Comparison of ENCODE assay signal across 17 cellular contexts in the genomic region with DNA sequence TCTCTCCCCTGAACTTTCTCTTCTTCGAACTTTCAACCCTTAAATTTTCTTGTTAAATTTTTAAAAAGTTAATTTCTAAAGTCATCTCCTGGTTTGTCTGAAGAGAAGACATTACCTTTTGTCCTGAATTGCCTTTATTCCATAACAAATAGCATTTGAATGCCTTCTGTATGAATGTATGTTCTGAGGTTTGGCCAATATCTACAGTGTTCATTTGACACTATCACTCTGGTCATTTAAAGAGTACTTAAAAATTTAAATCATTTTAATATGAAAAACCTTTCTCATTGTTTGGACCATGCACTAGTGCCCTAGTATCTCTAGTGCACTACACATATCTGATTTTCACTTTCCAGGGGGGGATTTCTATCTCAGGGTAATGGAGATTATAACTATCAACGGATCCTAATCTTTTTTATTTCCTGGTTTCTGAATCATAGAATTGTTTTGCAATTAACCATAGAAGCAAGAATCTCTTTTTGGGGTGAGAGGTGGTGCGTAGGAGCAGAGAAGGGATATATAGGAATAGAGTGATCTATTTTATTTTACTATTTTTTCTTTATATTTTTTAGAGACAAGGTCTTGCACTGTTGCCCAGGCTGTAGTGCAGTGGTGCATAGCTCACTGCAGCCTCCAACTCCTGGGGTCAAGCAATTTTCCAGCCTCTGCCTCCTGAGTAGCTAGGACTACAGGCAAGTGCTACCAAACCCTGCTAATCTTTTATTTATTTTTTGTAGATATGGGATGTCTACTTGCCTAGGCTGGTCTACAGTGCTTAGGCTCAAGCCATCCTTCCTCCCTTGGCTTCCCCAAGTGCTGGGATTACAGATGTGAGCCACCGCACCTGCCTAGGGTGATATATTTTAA.
"Had no signal": no experiment of that assay in that cellular context is flagged by ENCODE, and none has a peak within 500 bp of the region (broad histone marks: within the 10 kb centered on the region; RNA-seq: fewer than 3 reads in every experiment).

No MANE protein-coding gene starts in this region.

- DNase-seq: activated CD4-positive, alpha-beta T cell treated with anti-CD3 and anti-CD28 coated beads, Interleukin-2, amount 10 ng/mL, durations not matched to agents 7 days and 5 days; activated CD8-positive, alpha-beta memory T cell treated with anti-CD3 and anti-CD28 coated beads for 24 hours; activated naive CD4-positive, alpha-beta T cell treated with Interleukin-2 at 50 U/mL for 16 hours; activated naive CD8-positive, alpha-beta T cell treated with anti-CD3 and anti-CD28 coated beads, Interleukin-2, amount 50 U/mL, for 24 hours; hippocampal formation; kidney; left lung; natural killer cell; posterior cingulate gyrus; retina; stimulated activated CD4-positive, alpha-beta T cell treated with anti-CD3 and anti-CD28 coated beads, Interleukin-15, amount 100 ng/mL, for 24 hours; stimulated activated CD4-positive, alpha-beta T cell treated with anti-CD3 and anti-CD28 coated beads, Interleukin-4, amount 100 ng/mL, for 1 hour; stimulated activated naive B cell treated with anti-CD40 and anti-IgM and Interleukin-4, amounts not matched to agents 10 μg/mL and 1 μg/mL and 100 μg/mL, for 72 hours; thyroid gland had no signal

- H3K9me3 ChIP-seq: ascending aorta, left lung, thyroid gland had no signal

- H3K4me3 ChIP-seq: ascending aorta, left lung, skin epidermis, thyroid gland had no signal

- H3K36me3 ChIP-seq: ascending aorta, left lung, thyroid gland had no signal

- H3K36me3 Mint-ChIP-seq: memory B cell; natural killer cell; stimulated activated naive B cell treated with anti-CD40 and anti-IgM and Interleukin-4, amounts not matched to agents 10 μg/mL and 1 μg/mL and 100 μg/mL, for 72 hours had no signal

- ATAC-seq: activated naive CD8-positive, alpha-beta T cell treated with anti-CD3 and anti-CD28 coated beads, Interleukin-2, amount 50 U/mL, for 24 hours; natural killer cell; stimulated activated naive B cell treated with anti-CD40 and anti-IgM and Interleukin-4, amounts not matched to agents 10 μg/mL and 1 μg/mL and 100 μg/mL, for 72 hours had no signal

- H3K27ac Mint-ChIP-seq: activated CD4-positive, alpha-beta T cell treated with anti-CD3 and anti-CD28 coated beads, Interleukin-2, amount 10 ng/mL, durations not matched to agents 7 days and 5 days; activated naive CD8-positive, alpha-beta T cell treated with anti-CD3 and anti-CD28 coated beads, Interleukin-2, amount 50 U/mL, for 24 hours; memory B cell; natural killer cell; stimulated activated naive B cell treated with anti-CD40 and anti-IgM and Interleukin-4, amounts not matched to agents 10 μg/mL and 1 μg/mL and 100 μg/mL, for 72 hours had no signal

- H3K9me3 Mint-ChIP-seq: activated CD4-positive, alpha-beta T cell treated with anti-CD3 and anti-CD28 coated beads, Interleukin-2, amount 10 ng/mL, durations not matched to agents 7 days and 5 days; activated naive CD8-positive, alpha-beta T cell treated with anti-CD3 and anti-CD28 coated beads, Interleukin-2, amount 50 U/mL, for 24 hours; memory B cell; natural killer cell; stimulated activated naive B cell treated with anti-CD40 and anti-IgM and Interleukin-4, amounts not matched to agents 10 μg/mL and 1 μg/mL and 100 μg/mL, for 72 hours had no signal

- H3K4me1 Mint-ChIP-seq: activated CD4-positive, alpha-beta T cell treated with anti-CD3 and anti-CD28 coated beads, Interleukin-2, amount 10 ng/mL, durations not matched to agents 7 days and 5 days; activated naive CD8-positive, alpha-beta T cell treated with anti-CD3 and anti-CD28 coated beads, Interleukin-2, amount 50 U/mL, for 24 hours; memory B cell; natural killer cell had no signal

- H3K4me3 Mint-ChIP-seq: activated CD4-positive, alpha-beta T cell treated with anti-CD3 and anti-CD28 coated beads, Interleukin-2, amount 10 ng/mL, durations not matched to agents 7 days and 5 days; activated naive CD8-positive, alpha-beta T cell treated with anti-CD3 and anti-CD28 coated beads, Interleukin-2, amount 50 U/mL, for 24 hours; memory B cell; natural killer cell; stimulated activated naive B cell treated with anti-CD40 and anti-IgM and Interleukin-4, amounts not matched to agents 10 μg/mL and 1 μg/mL and 100 μg/mL, for 72 hours had no signal

- H3K27ac ChIP-seq: ascending aorta, skin epidermis, thyroid gland had no signal

- H3K27me3 ChIP-seq: ascending aorta, left lung, thyroid gland had no signal
